ENCODE assay signal across 7 cellular contexts in the genomic region with DNA sequence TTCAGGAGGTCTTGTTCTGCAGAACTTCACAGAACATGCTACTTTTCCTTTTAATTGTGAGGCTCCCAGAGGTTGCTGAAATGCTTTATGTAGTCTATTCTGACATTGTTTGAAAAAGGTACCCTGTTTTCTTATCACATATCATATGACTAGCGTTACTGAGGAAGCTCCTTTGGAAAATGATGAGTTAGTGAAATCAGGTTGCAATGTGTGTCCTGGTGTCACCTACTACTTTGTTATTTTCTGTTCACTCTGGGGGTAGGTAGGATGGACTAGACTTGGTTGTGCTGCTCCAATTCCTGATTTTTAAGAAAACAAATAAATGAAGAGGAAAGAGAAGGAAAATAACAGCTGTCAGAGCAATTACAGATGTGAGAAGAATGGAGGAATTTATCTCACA.
"Had no signal": no experiment of that assay in that cellular context is flagged by ENCODE, and none has a peak within 500 bp of the region (broad histone marks: within the 10 kb centered on the region; RNA-seq: fewer than 3 reads in every experiment).

No MANE protein-coding gene starts in this region.

- H2AFZ ChIP-seq: GM23338 had no signal

- H3K4me2 ChIP-seq: GM23338 had no signal

- ATAC-seq: GM23338 had no signal

- DNase-seq: H9, HCEC 1CT, IMR-90, KBM-7 had no signal

- H3K27ac ChIP-seq: HL-60 had no signal

- H3K4me3 ChIP-seq: GM23338 had no signal

- FAIRE-seq: H1 had no signal
